In the genomic region with DNA sequence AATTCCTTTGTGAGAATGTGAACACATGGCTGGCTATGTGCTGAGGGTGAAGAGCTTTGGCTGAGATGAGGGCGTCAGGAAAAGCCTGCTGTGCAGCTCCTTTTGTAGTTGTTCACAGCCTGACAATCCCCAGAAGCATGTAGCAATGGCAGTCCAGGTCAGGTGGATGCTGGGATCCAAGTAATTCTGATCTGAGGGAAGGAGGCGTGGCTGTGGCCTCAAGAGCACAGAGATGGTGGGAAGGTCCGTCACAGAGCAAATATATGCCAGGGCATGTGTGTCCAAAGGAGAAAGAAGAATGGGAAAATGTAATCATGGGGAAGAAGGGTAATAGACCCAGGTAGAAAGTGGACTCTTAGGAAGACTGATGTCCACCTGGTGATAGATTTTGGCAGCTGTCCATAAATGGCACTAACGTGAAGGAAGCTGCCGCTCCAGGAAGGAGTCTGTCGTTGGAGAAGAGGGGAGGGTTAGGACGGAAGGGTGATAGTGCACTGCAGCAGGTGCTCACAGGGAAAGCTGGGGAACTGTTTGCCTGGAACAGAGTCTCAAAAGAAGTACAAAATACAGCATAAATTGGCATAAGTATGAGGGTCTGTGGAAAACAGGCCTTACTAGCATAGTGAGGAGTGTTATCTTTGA, we compare ENCODE assay signal across 1 cellular context.
A peak's percentile ranks its signal among the peaks of the same experiment; 100 is the strongest.
TF ChIP-seq lines count a peak whose summit lies in the region.

No MANE protein-coding gene starts in this region.

TF ChIP-seq in HepG2, 621 proteins besides CTCF, POLR2A, EP300 and RAD21:
- TF ChIP-seq ZNF572 (CRISPR knock-in tag; IDR thresholded peaks at IDR 0.05) (no peak), ZNF17 (CRISPR knock-in tag; IDR thresholded peaks at IDR 0.05) (no peak), RBM22 (optimal IDR thresholded peaks at IDR 0.05; ENCODE audit: low read length) (peak; percentile 17), IRF2 (CRISPR knock-in tag; IDR thresholded peaks at IDR 0.05) (no peak), HOXD1 (CRISPR knock-in tag; IDR thresholded peaks at IDR 0.05) (no peak), ZNF737 (CRISPR knock-in tag; IDR thresholded peaks at IDR 0.05; ENCODE audit: borderline replicate concordance) (no peak)
TF ChIP-seq in HepG2: peak in this region for 1.
